In the genomic region with DNA sequence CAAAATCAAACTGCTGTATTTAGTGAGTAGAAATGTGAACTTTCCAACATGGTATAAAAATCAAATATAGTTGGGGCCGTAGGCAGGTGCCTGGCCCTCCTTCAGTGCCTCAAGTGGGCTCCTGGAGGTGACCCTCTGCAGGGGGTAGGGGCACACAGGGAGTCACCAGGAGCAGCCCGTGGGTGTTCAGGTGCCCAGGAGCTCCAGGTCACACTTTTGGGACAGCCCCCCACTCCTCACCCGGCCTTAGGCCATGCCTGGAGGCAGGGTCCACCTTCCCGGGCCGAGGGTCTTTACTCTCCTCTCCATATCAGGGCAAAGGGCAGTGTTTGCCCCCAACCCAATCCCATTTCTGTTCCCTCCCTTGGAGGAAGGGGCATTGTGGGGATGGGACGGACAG, we compare ENCODE assay signal across 24 cellular contexts.
"Had no signal": no experiment of that assay in that cellular context is flagged by ENCODE, and none has a peak within 500 bp of the region (broad histone marks: within the 10 kb centered on the region; RNA-seq: fewer than 3 reads in every experiment).

No MANE protein-coding gene starts in this region.

- H3K9me3 ChIP-seq: colonic mucosa, gastrocnemius medialis had no signal

- H3K27ac ChIP-seq: colonic mucosa, coronary artery, dorsolateral prefrontal cortex, epithelial cell of prostate, esophagus muscularis mucosa, esophagus squamous epithelium, foreskin keratinocyte, gastrocnemius medialis, gastroesophageal sphincter, heart left ventricle, heart right ventricle had no signal

- H3K4me3 ChIP-seq: colonic mucosa, coronary artery, dorsolateral prefrontal cortex, esophagus muscularis mucosa, esophagus squamous epithelium, gastrocnemius medialis, gastroesophageal sphincter, heart left ventricle, heart right ventricle had no signal

- ATAC-seq: effector memory CD8-positive, alpha-beta T cell; esophagus mucosa; foreskin keratinocyte; gastrocnemius medialis; gastroesophageal sphincter; heart left ventricle; heart right ventricle had no signal

- DNase-seq: colonic mucosa; cortex of kidney; dermis blood vessel endothelial cell; dorsolateral prefrontal cortex; effector CD4-positive, alpha-beta T cell; effector CD8-positive, alpha-beta T cell; effector memory CD4-positive, alpha-beta T cell; effector memory CD8-positive, alpha-beta T cell; endodermal cell; erythroblast; esophagus squamous epithelium; foreskin fibroblast; foreskin keratinocyte; foreskin melanocyte; gastrocnemius medialis; glutamatergic neuron; head of caudate nucleus; heart right ventricle had no signal

- H3K4me1 ChIP-seq: colonic mucosa, gastrocnemius medialis, heart left ventricle, heart right ventricle had no signal

- H3K27me3 ChIP-seq: colonic mucosa, dorsolateral prefrontal cortex, esophagus muscularis mucosa, esophagus squamous epithelium, foreskin keratinocyte, gastrocnemius medialis had no signal

- H3K36me3 ChIP-seq: colonic mucosa, esophagus muscularis mucosa, esophagus squamous epithelium, gastrocnemius medialis, gastroesophageal sphincter, heart left ventricle, heart right ventricle had no signal
